Comparison of ENCODE assay signal across 24 cellular contexts in genomic region chr11:27452147-27452546, GRCh38. TPM values are rescaled to one million over a fixed set of nuclear protein-coding genes. Genes with fewer than 3 reads are reported as not detected.
A peak's percentile ranks its signal among the peaks of the same experiment; 100 is the strongest.
DNase-seq lines count a peak whose midpoint lies in the region; ATAC-seq, FAIRE-seq and TF ChIP-seq lines count a peak whose summit lies in the region.
"Had no signal": no experiment of that assay in that cellular context is flagged by ENCODE, and none has a peak within 500 bp of the region (broad histone marks: within the 10 kb centered on the region; RNA-seq: fewer than 3 reads in every experiment).

No MANE protein-coding gene starts in this region.

- H3K4me1 ChIP-seq in HUES48 (ENCODE audit: control insufficient read depth, insufficient read depth, low read length) (peaks cover 49% of the 10 kb centered on the region), hepatocyte (ENCODE audit: insufficient read depth) (peaks cover 28% of the 10 kb centered on the region), trophoblast cell (ENCODE audit: control insufficient read depth in 1 of 2, insufficient read depth in 2 of 2, low read length in 2 of 2) (peaks cover 0 to 3% of the 10 kb centered on the region in 2 experiments), pancreas (peaks cover 33 to 61% (median 52%) of the 10 kb centered on the region in 3 donors)
- H3K4me1 ChIP-seq: parathyroid adenoma had no signal

- H3K9me2 ChIP-seq in hepatocyte (replicated peaks; ENCODE audit: insufficient read depth), result no peaks in the 10 kb centered on the region

- H3K79me1 ChIP-seq in trophoblast cell (ENCODE audit: low read length), result no peaks in the 10 kb centered on the region

- H3K4me3 ChIP-seq in HUES48 (ENCODE audit: low read depth, low read length), result no peak overlapping the region
- no peak overlapping the region for H3K4me3 ChIP-seq in hepatocyte
- H3K4me3 ChIP-seq in trophoblast cell (ENCODE audit: low read depth, low read length), result no peak overlapping the region
- H3K4me3 ChIP-seq in pancreas, result no peak overlapping the region
- H3K4me3 ChIP-seq: gastrocnemius medialis, HAP-1, K562 had no signal

- WGBS in hepatocyte (ENCODE audit: low lambda C conversion rate, missing lambda C conversion rate), result 93% methylated on average over 3 of the region's 3 CpGs
- no CpG with 5 or more reads among the region's 3 CpGs for WGBS in trophoblast cell (ENCODE audit: extremely low coverage, insufficient coverage, insufficient read length)
- WGBS in pancreas, 2 donors, result 61 to 69% methylated on average over 3 of the region's 3 CpGs

- H3K9me3 ChIP-seq in HUES48 (ENCODE audit: control insufficient read depth, insufficient read depth, low read length) (no peaks in the 10 kb centered on the region), hepatocyte (ENCODE audit: low read depth) (no peaks in the 10 kb centered on the region), trophoblast cell (ENCODE audit: insufficient read depth, low read depth, low read length) (no peaks in the 10 kb centered on the region), pancreas (no peaks in the 10 kb centered on the region)
- H3K9me3 ChIP-seq: gastrocnemius medialis, HAP-1 had no signal

- H3K27me3 ChIP-seq in HUES48 (ENCODE audit: control insufficient read depth, insufficient read depth, low read length) (no peaks in the 10 kb centered on the region), hepatocyte (no peaks in the 10 kb centered on the region), trophoblast cell (ENCODE audit: insufficient read depth, low read length) (no peaks in the 10 kb centered on the region), pancreas (no peaks in the 10 kb centered on the region)
- H3K27me3 ChIP-seq: gastrocnemius medialis had no signal

- no peak overlapping the region for H3K23ac ChIP-seq in trophoblast cell (ENCODE audit: low read length)

- no peak overlapping the region for H4K91ac ChIP-seq in trophoblast cell (ENCODE audit: low read depth, low read length)

- no peak overlapping the region for H3K18ac ChIP-seq in trophoblast cell (ENCODE audit: low read length)

- FAIRE-seq in pancreas (lab: Jason Lieb, UNC), result no peak
- FAIRE-seq: K562 had no signal

- no peak overlapping the region for H2BK120ac ChIP-seq in trophoblast cell (ENCODE audit: insufficient read depth, low read length, poor library complexity)

- H2AFZ ChIP-seq in hepatocyte, result no peak overlapping the region
- no peak overlapping the region for H2AFZ ChIP-seq in trophoblast cell (ENCODE audit: insufficient read depth, low read length, poor library complexity)
- H2AFZ ChIP-seq: parathyroid adenoma had no signal

- peaks cover 16% of the 10 kb centered on the region for H4K20me1 ChIP-seq in hepatocyte (ENCODE audit: insufficient read depth, poor library complexity, severe bottlenecking)

- no peak overlapping the region for H2BK12ac ChIP-seq in trophoblast cell (ENCODE audit: low read length)

- DNase-seq in amniotic epithelial cell (ENCODE audit: low read depth), result peak; percentile 71
- no peak for DNase-seq in hepatocyte (ENCODE audit: low spot score)
- peak in 1 of 2 donors; percentile 21 for DNase-seq in trophoblast cell
- DNase-seq in stimulated activated CD4-positive, alpha-beta T cell treated with anti-CD3 and anti-CD28 coated beads, Interleukin-2, amount 100 ng/mL, for 24 hours, result no peak
- DNase-seq in HPDE6-E6E7 (ENCODE audit: extremely low spot score), result no peak
- no peak for DNase-seq in stimulated activated CD4-positive, alpha-beta T cell treated with anti-CD3 and anti-CD28 coated beads, Interleukin-1b, Interleukin-23, amount 100 ng/mL, for 48 hours
- no peak for DNase-seq in pancreas
- DNase-seq: activated CD4-positive, alpha-beta T cell treated with anti-CD3 and anti-CD28 coated beads for 48 hours; CD4-positive, CD25-positive, alpha-beta regulatory T cell; DMS 273 treated with DMSO at 0.1 percent for 48 hours; effector CD8-positive, alpha-beta T cell; gastrocnemius medialis; islet precursor cell; naive B cell; NCI-H187; NCI-H774; SHP77 treated with DMSO at 0.1 percent for 48 hours; T-cell had no signal

- TF ChIP-seq CTCF in hepatocyte (IDR thresholded peaks at IDR 0.05; ENCODE audit: poor library complexity), result no peak
- TF ChIP-seq CTCF in pancreas (IDR thresholded peaks at IDR 0.05), result no peak

- H2AK5ac ChIP-seq in trophoblast cell (ENCODE audit: low read length), result no peak overlapping the region

- H3K14ac ChIP-seq in trophoblast cell (ENCODE audit: low read length), result no peak overlapping the region

- intact Hi-C loops in pancreas (cut with DNase I), result no loop called here

- H3K36me3 ChIP-seq in HUES48 (ENCODE audit: control insufficient read depth, insufficient read depth, low read length) (peaks cover 9% of the 10 kb centered on the region), hepatocyte (replicated peaks; ENCODE audit: insufficient read depth, low read depth) (no peaks in the 10 kb centered on the region), trophoblast cell (ENCODE audit: control insufficient read depth in 1 of 2, insufficient read depth in 2 of 2, low read length in 2 of 2) (no peaks in the 10 kb centered on the region), pancreas (peaks cover 0 to 3% (median 0%) of the 10 kb centered on the region in 3 donors)
- H3K36me3 ChIP-seq: gastrocnemius medialis had no signal

- H3K79me2 ChIP-seq in hepatocyte (peaks cover 95% of the 10 kb centered on the region), trophoblast cell (ENCODE audit: control insufficient read depth, insufficient read depth, low read length, poor library complexity) (no peaks in the 10 kb centered on the region)

- H2BK5ac ChIP-seq in trophoblast cell (ENCODE audit: low read depth, low read length, poor library complexity), result no peak overlapping the region

- H3K4ac ChIP-seq in trophoblast cell (ENCODE audit: low read depth, low read length), result peak overlapping the region; percentile 55

- no peak for ATAC-seq in pancreas
- ATAC-seq: activated naive CD4-positive, alpha-beta T cell treated with anti-CD3 and anti-CD28 coated beads, Interleukin-2, amount 50 U/mL, for 72 hours; K562; stimulated activated effector memory CD8-positive, alpha-beta T cell treated with anti-CD3 and anti-CD28 coated beads, Interleukin-12 subunit alpha, Interleukin-12 subunit beta, amount 100 ng/mL, for 72 hours; T-cell had no signal

- H3K27ac ChIP-seq in HUES48 (ENCODE audit: low read depth, low read length) (peak overlapping the region; percentile 0), hepatocyte (peak overlapping the region; percentile 17), trophoblast cell (ENCODE audit: low read depth, low read length) (no peak overlapping the region), pancreas (peak overlapping the region in 2 of 4 donors; percentile 9 to 54)
- H3K27ac ChIP-seq: gastrocnemius medialis, parathyroid adenoma had no signal

- H3K9ac ChIP-seq in HUES48 (ENCODE audit: low read depth, low read length) (no peak overlapping the region), trophoblast cell (ENCODE audit: low read length) (no peak overlapping the region)
- H3K9ac ChIP-seq: parathyroid adenoma had no signal

- H3K4me2 ChIP-seq in hepatocyte, result no peak overlapping the region
- no peak overlapping the region for H3K4me2 ChIP-seq in trophoblast cell (ENCODE audit: low read length)

- no peak overlapping the region for H4K8ac ChIP-seq in trophoblast cell (ENCODE audit: low read depth, low read length)

- no peak overlapping the region for H4K12ac ChIP-seq in trophoblast cell (ENCODE audit: low read depth, low read length)

RNA-seq across cellular contexts. Expression of gene LGR4, which starts 20.4 kb away (rescaled TPM):
- total RNA-seq in hepatocyte (108 and 115 TPM in 2 replicates), pancreas (10 to 100 TPM; 44.4 to 73.0 (median 57.5) TPM)
- polyA plus RNA-seq in hepatocyte (27.2 and 30.1 TPM in 2 replicates), pancreas (10 to 100 TPM; 23.4 to 27.0 TPM)
- polyA plus RNA-seq in trophoblast cell (2013), result 56.6 and 59.1 TPM in 2 replicates

RNA-seq across cellular contexts. Expression of gene LIN7C, which starts 54.4 kb away (rescaled TPM):
- total RNA-seq in hepatocyte (52.9 and 55.5 TPM in 2 replicates), pancreas (10 to 100 TPM; 10.7 to 22.1 (median 17.0) TPM)
- polyA plus RNA-seq in hepatocyte (22.4 and 23.5 TPM in 2 replicates), pancreas (1 to 10 TPM; 5.1 to 8.6 TPM)
- polyA plus RNA-seq in trophoblast cell (2013), result 15.4 and 15.9 TPM in 2 replicates
